ENCODE assay signal across 13 cellular contexts in genomic region chr6:169075211-169075621, GRCh38.
A peak's percentile ranks its signal among the peaks of the same experiment; 100 is the strongest.
DNase-seq lines count a peak whose midpoint lies in the region; ATAC-seq, FAIRE-seq and TF ChIP-seq lines count a peak whose summit lies in the region.
"Had no signal": no experiment of that assay in that cellular context is flagged by ENCODE, and none has a peak within 500 bp of the region (broad histone marks: within the 10 kb centered on the region; RNA-seq: fewer than 3 reads in every experiment).

No MANE protein-coding gene starts in this region.

- 37% methylated on average over 13 of the region's 13 CpGs for WGBS in HepG2 (ENCODE audit: low lambda C conversion rate)

- H3K27me3 ChIP-seq in colonic mucosa (no peaks in the 10 kb centered on the region), HepG2 (ENCODE audit: control insufficient read depth in 1 of 2, insufficient read depth in 2 of 2, low read length in 2 of 2) (peaks cover 6 to 66% of the 10 kb centered on the region in 2 experiments)
- H3K27me3 ChIP-seq: BLaER1 treated with 17β-estradiol and CSF1 and Interleukin-3, amounts not matched to agents 10 nM and 100 nM had no signal

- no peaks in the 10 kb centered on the region for H3K36me3 ChIP-seq in colonic mucosa
- no peaks in the 10 kb centered on the region for H3K36me3 ChIP-seq in HepG2 (replicated peaks in 1 of 2; ENCODE audit: control insufficient read depth in 1 of 2, insufficient read depth in 2 of 2, low read length in 2 of 2)
- H3K36me3 ChIP-seq: BLaER1 treated with 17β-estradiol and CSF1 and Interleukin-3, amounts not matched to agents 10 nM and 100 nM had no signal

- no peaks in the 10 kb centered on the region for H3K79me2 ChIP-seq in HepG2 (ENCODE audit: insufficient read depth, low read length)

- no peaks in the 10 kb centered on the region for H4K20me1 ChIP-seq in HepG2 (ENCODE audit: insufficient read depth, low read length)
- H4K20me1 ChIP-seq: BLaER1 treated with 17β-estradiol and CSF1 and Interleukin-3, amounts not matched to agents 10 nM and 100 nM had no signal

- no peak for FAIRE-seq in HepG2 (lab: Jason Lieb, UNC)
- FAIRE-seq: H54 had no signal

- TF ChIP-seq EP300 in HepG2 (IDR thresholded peaks at IDR 0.05; ENCODE audit: low read depth in 2 of 2, low read length in 2 of 2): no peak
- TF ChIP-seq EP300 in HepG2 (CRISPR knock-in tag; IDR thresholded peaks at IDR 0.05; ENCODE audit: borderline replicate concordance): no peak

- POLR2A ChIA-PET in HepG2 (lab: Yijun Ruan, JAX): no interaction called here

- no peak for ATAC-seq in HepG2
- no peak for ATAC-seq in HG03159 (IDR thresholded peaks at IDR 0.05; ENCODE audit: unreplicated experiment)

- no peaks in the 10 kb centered on the region for H3K4me1 ChIP-seq in colonic mucosa
- H3K4me1 ChIP-seq in HepG2 (ENCODE audit: insufficient read depth, low read length): no peaks in the 10 kb centered on the region
- H3K4me1 ChIP-seq: BLaER1 treated with 17β-estradiol and CSF1 and Interleukin-3, amounts not matched to agents 10 nM and 100 nM had no signal

- H3K9ac ChIP-seq in colonic mucosa (ENCODE audit: low read depth in 2 of 2, low read length in 2 of 2) (no peak overlapping the region), HepG2 (ENCODE audit: insufficient read depth, low read depth, low read length) (no peak overlapping the region)
- H3K9ac ChIP-seq: BLaER1 treated with 17β-estradiol and CSF1 and Interleukin-3, amounts not matched to agents 10 nM and 100 nM had no signal

- no peak overlapping the region for H3K4me2 ChIP-seq in HepG2 (ENCODE audit: low read depth, low read length)
- H3K4me2 ChIP-seq: BLaER1 treated with 17β-estradiol and CSF1 and Interleukin-3, amounts not matched to agents 10 nM and 100 nM had no signal

- H3K4me3 ChIP-seq in colonic mucosa (no peak overlapping the region), HepG2 (replicated peaks in 1 of 3; ENCODE audit: insufficient read depth in 1 of 3, low read depth in 2 of 3, low read length in 3 of 3) (no peak overlapping the region), skin epidermis (no peak overlapping the region)
- H3K4me3 ChIP-seq: BLaER1 treated with 17β-estradiol and CSF1 and Interleukin-3, amounts not matched to agents 10 nM and 100 nM had no signal

- no peak for TF ChIP-seq POLR2A in HepG2 (IDR thresholded peaks at IDR 0.05; ENCODE audit: insufficient read depth in 1 of 2, low read depth in 2 of 2, low read length in 2 of 2)

- TF ChIP-seq RAD21 in HepG2 (CRISPR knock-in tag; IDR thresholded peaks at IDR 0.05): no peak

- CTCF ChIA-PET in HepG2 (lab: Yijun Ruan, JAX; ENCODE audit: low intra/inter-chr PET ratio, low total read pairs): no interaction called here

- BruUV-seq in HepG2 (replicated peaks; lab: Mats Ljungman, UMichigan): no TSS peak

- H3K9me3 ChIP-seq in colonic mucosa: no peaks in the 10 kb centered on the region
- H3K9me3 ChIP-seq in HepG2 (ENCODE audit: low read length): no peaks in the 10 kb centered on the region

- TF ChIP-seq CTCF in colonic mucosa (IDR thresholded peaks at IDR 0.05): no peak
- TF ChIP-seq CTCF in HepG2 (CRISPR knock-in tag; IDR thresholded peaks at IDR 0.05): no peak

- intact Hi-C loops in colonic mucosa (cut with DNase I): no loop called here
- intact Hi-C loops in HepG2 (cut with micrococcal nuclease; ENCODE audit: unreplicated experiment): no loop called here

- H3K27ac ChIP-seq in colonic mucosa (no peak overlapping the region), HepG2 (ENCODE audit: extremely low read length, insufficient read depth, low read length) (no peak overlapping the region), skin epidermis (peak overlapping the region in 11 of 21 experiments; percentile 29 to 78 (median 54))
- H3K27ac ChIP-seq: BLaER1 treated with 17β-estradiol and CSF1 and Interleukin-3, amounts not matched to agents 10 nM and 100 nM had no signal

- peak; percentile 29 for DNase-seq in Daoy (ENCODE audit: low read depth)
- peak; percentile 43 for DNase-seq in colonic mucosa
- DNase-seq in HepG2 (ENCODE audit: low spot score): no peak
- DNase-seq in T-helper 1 cell: no peak
- DNase-seq in Kasumi-1 (lab: John Stamatoyannopoulos, UW): no peak
- DNase-seq in NCI-H2227 treated with DMSO at 0.1 percent for 48 hours (lab: John Stamatoyannopoulos, UW): no peak
- DNase-seq: activated CD4-positive, CD25-positive, alpha-beta regulatory T cell treated with anti-CD3 and anti-CD28 coated beads, Interleukin-2, amount 50 U/mL, for 72 hours; activated gamma-delta T cell treated with Interleukin-2 at 50 U/mL for 16 hours; immature natural killer cell had no signal

- in situ Hi-C loops in HepG2 (cut with HindIII; ENCODE audit: extremely low pct_ligation_motif_present, low pct_unique_long_range_greater_than_20kb): no loop called here

- H2AFZ ChIP-seq in HepG2 (ENCODE audit: low read length): no peak overlapping the region

TF ChIP-seq in HepG2, 621 proteins besides CTCF, POLR2A, EP300 and RAD21:
- no peak for TF ChIP-seq USF2 (IDR thresholded peaks at IDR 0.05; ENCODE audit: low read depth, low read length)
- no peak for TF ChIP-seq USF2 (CRISPR knock-in tag; IDR thresholded peaks at IDR 0.05; ENCODE audit: borderline replicate concordance)
- TF ChIP-seq ZFP82 (CRISPR knock-in tag; IDR thresholded peaks at IDR 0.05; ENCODE audit: borderline replicate concordance): no peak
- no peak for TF ChIP-seq MXD1 (CRISPR knock-in tag; IDR thresholded peaks at IDR 0.05)
- TF ChIP-seq CEBPB (IDR thresholded peaks at IDR 0.05; ENCODE audit: borderline replicate concordance, low read depth, low read length): 0 out of 2 replicates have a peak, but pooled peaks have one; percentile 3
- TF ChIP-seq ZFX (CRISPR knock-in tag; IDR thresholded peaks at IDR 0.05; ENCODE audit: low read depth): no peak

Comparison
In these comparisons a context has a peak if more than half of its experiments do, and no peak if none do; other contexts are left out.
1. DNase-seq: peak in Daoy (single experiment) and colonic mucosa (single experiment); none in HepG2 (single experiment), T-helper 1 cell (0 of 5), Kasumi-1 (0 of 2) and NCI-H2227 treated with DMSO at 0.1 percent for 48 hours (single experiment).
2. H3K27ac ChIP-seq: peak in skin epidermis (11 of 21); none in colonic mucosa (single experiment) and HepG2 (single experiment).